1 cellular context compared by ENCODE assay signal in genomic region chr10:44985175-44985681, GRCh38.
TF ChIP-seq lines count a peak whose summit lies in the region.

No MANE protein-coding gene starts in this region.

TF ChIP-seq in HepG2, 621 proteins besides CTCF, POLR2A, EP300 and RAD21 (continues in another document):
- TF ChIP-seq TCF7 (IDR thresholded peaks at IDR 0.05; ENCODE audit: low read depth) (no peak), NR2C2 (CRISPR knock-in tag; IDR thresholded peaks at IDR 0.05; ENCODE audit: borderline replicate concordance) (peak; percentile 22; the same call in 1 of the 2 replicates), KDM1A (CRISPR knock-in tag; IDR thresholded peaks at IDR 0.05) (no peak), TMF1 (CRISPR knock-in tag; IDR thresholded peaks at IDR 0.05; ENCODE audit: low read depth) (no peak), FOXP1 (IDR thresholded peaks at IDR 0.05) (no peak), FOXP1 (CRISPR knock-in tag; IDR thresholded peaks at IDR 0.05) (peak; percentile 22; the same call in 1 of the 2 replicates), SMAD1 (CRISPR knock-in tag; IDR thresholded peaks at IDR 0.05; ENCODE audit: borderline replicate concordance, low read depth) (no peak), ZNF703 (CRISPR knock-in tag; IDR thresholded peaks at IDR 0.05; ENCODE audit: borderline replicate concordance) (no peak), CENPBD1 (CRISPR knock-in tag; IDR thresholded peaks at IDR 0.05; ENCODE audit: borderline replicate concordance, low read depth) (no peak), ZNF670 (CRISPR knock-in tag; IDR thresholded peaks at IDR 0.05; ENCODE audit: borderline replicate concordance) (no peak), ZNF17 (CRISPR knock-in tag; IDR thresholded peaks at IDR 0.05) (no peak), GATA4 (IDR thresholded peaks at IDR 0.05; ENCODE audit: borderline replicate concordance, low read depth) (no peak), ZNF564 (CRISPR knock-in tag; IDR thresholded peaks at IDR 0.05) (no peak), ZFP36L2 (CRISPR knock-in tag; IDR thresholded peaks at IDR 0.05) (no peak), WIZ (CRISPR knock-in tag; IDR thresholded peaks at IDR 0.05) (no peak), PRPF4 (IDR thresholded peaks at IDR 0.05; ENCODE audit: low read depth, low read length, poor library complexity, severe bottlenecking) (no peak), PBX3 (CRISPR knock-in tag; IDR thresholded peaks at IDR 0.05; ENCODE audit: borderline replicate concordance) (no peak), CBX1 (IDR thresholded peaks at IDR 0.05; ENCODE audit: low read depth) (no peak), GTF2F1 (IDR thresholded peaks at IDR 0.05; ENCODE audit: low read length) (no peak), ZNF543 (CRISPR knock-in tag; IDR thresholded peaks at IDR 0.05) (no peak), SUZ12 (IDR thresholded peaks at IDR 0.05; ENCODE audit: low read depth, low read length) (no peak), SALL2 (CRISPR knock-in tag; IDR thresholded peaks at IDR 0.05) (no peak), SOX6 (IDR thresholded peaks at IDR 0.05) (no peak), SOX6 (CRISPR knock-in tag; IDR thresholded peaks at IDR 0.05) (peak; percentile 73), SP1 (IDR thresholded peaks at IDR 0.05) (no peak), SP1 (CRISPR knock-in tag; IDR thresholded peaks at IDR 0.05) (no peak), ATAD3A (CRISPR knock-in tag; IDR thresholded peaks at IDR 0.05) (no peak), ZNF788 (CRISPR knock-in tag; IDR thresholded peaks at IDR 0.05; ENCODE audit: borderline replicate concordance) (no peak), FOXA3 (CRISPR knock-in tag; IDR thresholded peaks at IDR 0.05) (peak; percentile 64; the same call in 1 of the 2 replicates), ZNF407 (CRISPR knock-in tag; IDR thresholded peaks at IDR 0.05; ENCODE audit: not compliant biosample characterization) (no peak), GATAD2A (CRISPR knock-in tag; IDR thresholded peaks at IDR 0.05) (peak; percentile 54; the same call in 1 of the 2 replicates), ZBTB7B (CRISPR knock-in tag; IDR thresholded peaks at IDR 0.05) (no peak), SETDB1 (CRISPR knock-in tag; IDR thresholded peaks at IDR 0.05; ENCODE audit: borderline replicate concordance) (no peak), PRDM4 (CRISPR knock-in tag; IDR thresholded peaks at IDR 0.05; ENCODE audit: borderline replicate concordance) (no peak), ZZZ3 (CRISPR knock-in tag; IDR thresholded peaks at IDR 0.05; ENCODE audit: borderline replicate concordance) (no peak), ZNF816 (CRISPR knock-in tag; IDR thresholded peaks at IDR 0.05; ENCODE audit: borderline replicate concordance) (no peak), CHD4 (IDR thresholded peaks at IDR 0.05; ENCODE audit: borderline replicate concordance, low read length) (no peak), ZBTB25 (CRISPR knock-in tag; IDR thresholded peaks at IDR 0.05) (no peak), CCDC6 (CRISPR knock-in tag; IDR thresholded peaks at IDR 0.05) (no peak), GMEB2 (CRISPR knock-in tag; IDR thresholded peaks at IDR 0.05; ENCODE audit: low read depth) (no peak), CERS6 (CRISPR knock-in tag; IDR thresholded peaks at IDR 0.05) (no peak), ZBTB10 (CRISPR knock-in tag; IDR thresholded peaks at IDR 0.05; ENCODE audit: borderline replicate concordance) (no peak), STAT5B (CRISPR knock-in tag; IDR thresholded peaks at IDR 0.05) (no peak), RARA (CRISPR knock-in tag; IDR thresholded peaks at IDR 0.05) (peak; percentile 50)
